In genomic region chr20:35941620-35942019, GRCh38 we compare ENCODE assay signal across 16 cellular contexts. TPM values are rescaled to one million over a fixed set of nuclear protein-coding genes. Genes with fewer than 3 reads are reported as not detected.
DNase-seq lines count a peak whose midpoint lies in the region; ATAC-seq, FAIRE-seq and TF ChIP-seq lines count a peak whose summit lies in the region.
"Had no signal": no experiment of that assay in that cellular context is flagged by ENCODE, and none has a peak within 500 bp of the region (broad histone marks: within the 10 kb centered on the region; RNA-seq: fewer than 3 reads in every experiment).

No MANE protein-coding gene starts in this region.

- intact Hi-C loops in HepG2 (cut with micrococcal nuclease; ENCODE audit: unreplicated experiment), result no loop called here
- intact Hi-C loops in right lobe of liver (cut with DNase I), result no loop called here

- no peaks in the 10 kb centered on the region for H3K9me3 ChIP-seq in HepG2 (ENCODE audit: low read length)
- no peaks in the 10 kb centered on the region for H3K9me3 ChIP-seq in right lobe of liver
- H3K9me3 ChIP-seq in WERI-Rb-1 (ENCODE audit: severe bottlenecking), result no peaks in the 10 kb centered on the region
- H3K9me3 ChIP-seq in Peyer's patch, result no peaks in the 10 kb centered on the region

- POLR2A ChIA-PET in HepG2 (lab: Yijun Ruan, JAX), result interaction anchor here (3.0 kb wide), 1 partner anchor 13 kb away, joined by 15 read pairs; the partner anchor contains the start of gene SCAND1

- H3K36me3 ChIP-seq in HepG2 (replicated peaks in 1 of 2; ENCODE audit: control insufficient read depth in 1 of 2, insufficient read depth in 2 of 2, low read length in 2 of 2) (peaks cover 29 to 51% of the 10 kb centered on the region in 2 experiments; a peak in 4 of 5 replicates), right lobe of liver (peaks cover 0 to 38% (median 6%) of the 10 kb centered on the region in 4 donors), WERI-Rb-1 (peaks cover 67% of the 10 kb centered on the region), Peyer's patch (peaks cover 0 to 59% (median 0%) of the 10 kb centered on the region in 3 donors)

- TF ChIP-seq EP300 in HepG2 (IDR thresholded peaks at IDR 0.05; ENCODE audit: low read depth in 2 of 2, low read length in 2 of 2) (no peak), HepG2 (CRISPR knock-in tag; IDR thresholded peaks at IDR 0.05; ENCODE audit: borderline replicate concordance) (no peak)

- H3K36me3 Mint-ChIP-seq in endothelial cell (ENCODE audit: low read depth, unreplicated experiment), result peaks cover 48% of the 10 kb centered on the region

- no peaks in the 10 kb centered on the region for H4K20me1 ChIP-seq in HepG2 (ENCODE audit: insufficient read depth, low read length)

- DNase-seq in HepG2 (ENCODE audit: low spot score) (no peak), right lobe of liver (no peak), WERI-Rb-1 (no peak), endothelial cell (ENCODE audit: low spot score) (no peak), activated gamma-delta T cell (lab: John Stamatoyannopoulos, UW) (no peak), Peyer's patch (no peak)
- DNase-seq: EL, KG1, NCI-H1092, NCI-H1694, NCI-H2107, NCI-H345, NCI-H526 treated with DMSO at 0.1 percent for 48 hours, OCI-M1 had no signal

- in situ Hi-C loops in HepG2 (cut with HindIII; ENCODE audit: extremely low pct_ligation_motif_present, low pct_unique_long_range_greater_than_20kb), result no loop called here

- peaks cover 26% of the 10 kb centered on the region for H3K4me1 Mint-ChIP-seq in endothelial cell (ENCODE audit: unreplicated experiment)

- 96% methylated on average over 2 of the region's 2 CpGs for WGBS in HepG2 (ENCODE audit: low lambda C conversion rate)
- WGBS in right lobe of liver (ENCODE audit: insufficient coverage, low coverage, low lambda C conversion rate, missing lambda C conversion rate), result 100% methylated on average over 2 of the region's 2 CpGs

- no peaks in the 10 kb centered on the region for H3K4me1 ChIP-seq in HepG2 (ENCODE audit: insufficient read depth, low read length)
- H3K4me1 ChIP-seq in right lobe of liver, result no peaks in the 10 kb centered on the region
- H3K4me1 ChIP-seq in Peyer's patch, result no peaks in the 10 kb centered on the region

- BruUV-seq in HepG2 (replicated peaks; lab: Mats Ljungman, UMichigan), result no TSS peak

- no peak for FAIRE-seq in HepG2 (lab: Jason Lieb, UNC)
- FAIRE-seq: H54 had no signal

- H3K4me3 Mint-ChIP-seq in endothelial cell (ENCODE audit: unreplicated experiment), result peak overlapping the region; percentile 52

- H3K9ac ChIP-seq in HepG2 (ENCODE audit: insufficient read depth, low read depth, low read length), result no peak overlapping the region

- no peak overlapping the region for H3K4me2 ChIP-seq in HepG2 (ENCODE audit: low read depth, low read length)

- H3K27me3 ChIP-seq in HepG2 (ENCODE audit: control insufficient read depth in 1 of 2, insufficient read depth in 2 of 2, low read length in 2 of 2) (no peaks in the 10 kb centered on the region), right lobe of liver (no peaks in the 10 kb centered on the region), WERI-Rb-1 (ENCODE audit: insufficient read depth, low read depth, severe bottlenecking) (no peaks in the 10 kb centered on the region), Peyer's patch (no peaks in the 10 kb centered on the region)

- TF ChIP-seq POLR2A in HepG2 (IDR thresholded peaks at IDR 0.05; ENCODE audit: insufficient read depth in 1 of 2, low read depth in 2 of 2, low read length in 2 of 2), result no peak
- TF ChIP-seq POLR2A in right lobe of liver (IDR thresholded peaks at IDR 0.05), result no peak
- TF ChIP-seq POLR2A in Peyer's patch (IDR thresholded peaks at IDR 0.05), result no peak

- no peak for ATAC-seq in HepG2
- ATAC-seq in right lobe of liver, result no peak
- no peak for ATAC-seq in GM19452 (IDR thresholded peaks at IDR 0.05; ENCODE audit: unreplicated experiment)

- peaks cover 7% of the 10 kb centered on the region for H3K27me3 Mint-ChIP-seq in endothelial cell (ENCODE audit: unreplicated experiment)

- peak overlapping the region; percentile 14 for H3K27ac Mint-ChIP-seq in endothelial cell (ENCODE audit: unreplicated experiment)

- H3K4me3 ChIP-seq in HepG2 (replicated peaks in 1 of 3; ENCODE audit: insufficient read depth in 1 of 3, low read depth in 2 of 3, low read length in 3 of 3), result no peak overlapping the region
- no peak overlapping the region for H3K4me3 ChIP-seq in right lobe of liver
- no peak overlapping the region for H3K4me3 ChIP-seq in WERI-Rb-1 (ENCODE audit: low read depth, low read length)
- H3K4me3 ChIP-seq in Peyer's patch, result no peak overlapping the region

- no peak for TF ChIP-seq RAD21 in HepG2 (CRISPR knock-in tag; IDR thresholded peaks at IDR 0.05)

- H3K27ac ChIP-seq in HepG2 (ENCODE audit: extremely low read length, insufficient read depth, low read length) (no peak overlapping the region), right lobe of liver (no peak overlapping the region), WERI-Rb-1 (peak overlapping the region; percentile 35), Peyer's patch (no peak overlapping the region)

- no peak overlapping the region for H2AFZ ChIP-seq in HepG2 (ENCODE audit: low read length)

- CTCF ChIA-PET in HepG2 (lab: Yijun Ruan, JAX; ENCODE audit: low intra/inter-chr PET ratio, low total read pairs), result no interaction called here

- no peak for TF ChIP-seq CTCF in HepG2 (CRISPR knock-in tag; IDR thresholded peaks at IDR 0.05)
- TF ChIP-seq CTCF in right lobe of liver (IDR thresholded peaks at IDR 0.05), result no peak
- TF ChIP-seq CTCF in WERI-Rb-1 (IDR thresholded peaks at IDR 0.05; ENCODE audit: low read depth, low read length), result no peak
- no peak for TF ChIP-seq CTCF in endothelial cell (IDR thresholded peaks at IDR 0.05; ENCODE audit: unreplicated experiment)
- no peak for TF ChIP-seq CTCF in Peyer's patch (IDR thresholded peaks at IDR 0.05)

- no peaks in the 10 kb centered on the region for H3K9me3 Mint-ChIP-seq in endothelial cell (ENCODE audit: unreplicated experiment)

- H3K79me2 ChIP-seq in HepG2 (ENCODE audit: insufficient read depth, low read length), result no peaks in the 10 kb centered on the region

TF ChIP-seq in HepG2, 621 proteins besides CTCF, POLR2A, EP300 and RAD21 (continues in another document):
- TF ChIP-seq TARDBP (CRISPR knock-in tag; IDR thresholded peaks at IDR 0.05), result no peak

RNA-seq across cellular contexts. Expression of gene SCAND1, which starts 12.7 kb away (rescaled TPM):
- total RNA-seq in HepG2 (2016; rRNA removed; fragmentation: Illumina TruSeq; extraction: Trizol), result 86.3 and 109 TPM in 2 replicates
- 35.8 and 45.6 TPM in 2 replicates for total RNA-seq in HepG2 (2016; cell fraction: cytosol; rRNA removed; fragmentation: Illumina TruSeq; extraction: Trizol; ENCODE audit: low read depth)
- 84.6 and 104 TPM in 2 replicates for total RNA-seq in HepG2 (2016; cell fraction: insoluble cytoplasmic fraction; rRNA removed; fragmentation: Illumina TruSeq; extraction: Trizol)
- 37.7 and 45.1 TPM in 2 replicates for total RNA-seq in HepG2 (2016; cell fraction: membrane; rRNA removed; fragmentation: Illumina TruSeq; extraction: Trizol)
- total RNA-seq in HepG2 (2016; cell fraction: nucleus; rRNA removed; fragmentation: Illumina TruSeq; extraction: Trizol), result 33.5 and 37.6 TPM in 2 replicates
- polyA plus RNA-seq in HepG2 (2011; rRNA removed), result 19.3 and 25.5 TPM in 2 replicates
- polyA plus RNA-seq in HepG2 (2011; cell fraction: cytosol; rRNA removed), result 23.9 and 54.3 TPM in 2 replicates
- polyA plus RNA-seq in HepG2 (2011; cell fraction: nucleus; rRNA removed), result 51.9 and 57.0 TPM in 2 replicates
- polyA plus RNA-seq in HepG2 (2012), result 21.2 and 23.7 TPM in 2 replicates
- polyA plus RNA-seq in HepG2 (2016; cell fraction: cytosol; fragmentation: Illumina TruSeq; extraction: Trizol; ENCODE audit: low read depth), result 35.0 and 35.6 TPM in 2 replicates
- polyA plus RNA-seq in HepG2 (2016; cell fraction: insoluble cytoplasmic fraction; fragmentation: Illumina TruSeq; extraction: Trizol; ENCODE audit: low read depth), result 80.7 and 95.3 TPM in 2 replicates
- polyA plus RNA-seq in HepG2 (2016; cell fraction: membrane; fragmentation: Illumina TruSeq; extraction: Trizol; ENCODE audit: low read depth), result 26.0 and 27.7 TPM in 2 replicates
- polyA plus RNA-seq in HepG2 (2016; cell fraction: nucleus; fragmentation: Illumina TruSeq; extraction: Trizol; ENCODE audit: insufficient read depth, low read depth), result 59.0 and 66.7 TPM in 2 replicates
- polyA minus RNA-seq in HepG2 (2011; rRNA and poly(A)+ RNA removed; ENCODE audit: low replicate concordance), result 4.2 and 28.6 TPM in 2 replicates
- 37.4 and 37.9 TPM in 2 replicates for polyA minus RNA-seq in HepG2 (2011; cell fraction: cytosol; rRNA and poly(A)+ RNA removed)
- polyA minus RNA-seq in HepG2 (2011; cell fraction: nucleus; rRNA and poly(A)+ RNA removed), result 10.8 and 19.3 TPM in 2 replicates
- 100 to 1,000 TPM in 2 of 6 experiments, 10 to 100 TPM in 4; 35.5 to 106 (median 43.8) TPM for total RNA-seq in right lobe of liver
- total RNA-seq in endothelial cell (ENCODE audit: unreplicated experiment), result 86.2 TPM
- 100 to 1,000 TPM in 1 of 4 donors, 10 to 100 TPM in 3; 61.1 to 133 (median 83.4) TPM for total RNA-seq in Peyer's patch

RNA-seq across cellular contexts. Expression of gene CNBD2, which starts 26.8 kb away (rescaled TPM):
- total RNA-seq in HepG2 (2016; rRNA removed; fragmentation: Illumina TruSeq; extraction: Trizol), result 12.4 and 13.8 TPM in 2 replicates
- total RNA-seq in HepG2 (2016; cell fraction: cytosol; rRNA removed; fragmentation: Illumina TruSeq; extraction: Trizol; ENCODE audit: low read depth), result 12.1 and 21.0 TPM in 2 replicates
- total RNA-seq in HepG2 (2016; cell fraction: insoluble cytoplasmic fraction; rRNA removed; fragmentation: Illumina TruSeq; extraction: Trizol), result 12.3 and 13.6 TPM in 2 replicates
- total RNA-seq in HepG2 (2016; cell fraction: membrane; rRNA removed; fragmentation: Illumina TruSeq; extraction: Trizol), result 17.3 and 23.9 TPM in 2 replicates
- total RNA-seq in HepG2 (2016; cell fraction: nucleus; rRNA removed; fragmentation: Illumina TruSeq; extraction: Trizol), result 10.0 and 11.4 TPM in 2 replicates
- 22.8 and 23.4 TPM in 2 replicates for polyA plus RNA-seq in HepG2 (2011; rRNA removed)
- polyA plus RNA-seq in HepG2 (2011; cell fraction: cytosol; rRNA removed), result 21.1 and 24.5 TPM in 2 replicates
- 18.7 and 23.9 TPM in 2 replicates for polyA plus RNA-seq in HepG2 (2011; cell fraction: nucleus; rRNA removed)
- 12.3 and 14.5 TPM in 2 replicates for polyA plus RNA-seq in HepG2 (2012)
- polyA plus RNA-seq in HepG2 (2016; cell fraction: cytosol; fragmentation: Illumina TruSeq; extraction: Trizol; ENCODE audit: low read depth), result 19.5 and 24.0 TPM in 2 replicates
- polyA plus RNA-seq in HepG2 (2016; cell fraction: insoluble cytoplasmic fraction; fragmentation: Illumina TruSeq; extraction: Trizol; ENCODE audit: low read depth), result 15.6 and 19.5 TPM in 2 replicates
- polyA plus RNA-seq in HepG2 (2016; cell fraction: membrane; fragmentation: Illumina TruSeq; extraction: Trizol; ENCODE audit: low read depth), result 18.5 and 22.3 TPM in 2 replicates
- polyA plus RNA-seq in HepG2 (2016; cell fraction: nucleus; fragmentation: Illumina TruSeq; extraction: Trizol; ENCODE audit: insufficient read depth, low read depth), result 16.4 and 20.6 TPM in 2 replicates
- 2.0 and 5.3 TPM in 2 replicates for polyA minus RNA-seq in HepG2 (2011; rRNA and poly(A)+ RNA removed; ENCODE audit: low replicate concordance)
- polyA minus RNA-seq in HepG2 (2011; cell fraction: cytosol; rRNA and poly(A)+ RNA removed), result 4.2 and 5.2 TPM in 2 replicates
- polyA minus RNA-seq in HepG2 (2011; cell fraction: nucleus; rRNA and poly(A)+ RNA removed), result 7.7 and 8.5 TPM in 2 replicates
- total RNA-seq in right lobe of liver, result 1 to 10 TPM; 1.6 to 2.2 (median 1.9) TPM
- total RNA-seq in endothelial cell (ENCODE audit: unreplicated experiment), result 8.8 TPM
- total RNA-seq in Peyer's patch, result 10 to 100 TPM in 1 of 4 donors, 1 to 10 TPM in 3; 4.3 to 17.9 (median 8.6) TPM
